1 cellular context compared by ENCODE assay signal in genomic region chr5:157671592-157672330, GRCh38.
TF ChIP-seq lines count a peak whose summit lies in the region.

No MANE protein-coding gene starts in this region.

TF ChIP-seq in IMR-90, 13 proteins besides CTCF, POLR2A, EP300 and RAD21 (continued from another document):
- TF ChIP-seq ELK1 (IDR thresholded peaks at IDR 0.05; ENCODE audit: borderline replicate concordance, low read depth, low read length): no peak
- no peak for TF ChIP-seq MAZ (IDR thresholded peaks at IDR 0.05; ENCODE audit: borderline replicate concordance, low read depth, low read length)
- TF ChIP-seq BHLHE40 (IDR thresholded peaks at IDR 0.05; ENCODE audit: low read depth, low read length): no peak
- no peak for TF ChIP-seq SMC3 (IDR thresholded peaks at IDR 0.05; ENCODE audit: low read depth, low read length)
- no peak for TF ChIP-seq MAFK (IDR thresholded peaks at IDR 0.05; ENCODE audit: low read depth, low read length)
- TF ChIP-seq FOS (IDR thresholded peaks at IDR 0.05; ENCODE audit: low read depth, low read length): no peak
